17 cellular contexts compared by ENCODE assay signal in the genomic region with DNA sequence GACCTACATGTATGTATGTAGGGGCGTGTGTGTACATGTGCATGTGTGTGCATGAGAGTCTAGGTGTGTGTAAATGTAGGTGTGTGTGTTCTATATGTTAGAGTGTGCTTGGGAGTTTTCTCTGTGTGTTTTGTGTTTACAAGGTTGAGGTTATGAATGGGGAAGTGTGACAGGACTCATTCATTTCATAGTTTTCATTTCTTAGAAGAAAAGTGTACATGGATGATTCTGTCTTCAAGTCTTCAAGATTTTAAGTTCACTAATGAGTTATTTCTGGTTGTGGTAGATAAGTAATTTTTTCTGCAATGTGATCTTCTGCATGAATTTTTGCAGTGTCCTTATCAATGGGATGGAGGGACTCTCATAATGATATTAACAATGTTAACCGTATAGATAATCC.
A peak's percentile ranks its signal among the peaks of the same experiment; 100 is the strongest.
DNase-seq lines count a peak whose midpoint lies in the region; ATAC-seq lines count a peak whose summit lies in the region.
"Had no signal": no experiment of that assay in that cellular context is flagged by ENCODE, and none has a peak within 500 bp of the region (broad histone marks: within the 10 kb centered on the region; RNA-seq: fewer than 3 reads in every experiment).

No MANE protein-coding gene starts in this region.

- DNase-seq in inferior parietal cortex (ENCODE audit: extremely low spot score) (no peak), NCI-H2227 (lab: John Stamatoyannopoulos, UW; ENCODE audit: unreplicated experiment) (no peak)
- DNase-seq: activated CD4-positive, alpha-beta T cell treated with anti-CD3 and anti-CD28 coated beads for 4 hours; Caco-2; dermis blood vessel endothelial cell; KBM-7; mesenchymal stem cell; MV-4-11; NCI-H1930; RPMI8226; stimulated activated CD4-positive, alpha-beta T cell treated with anti-CD3 and anti-CD28 coated beads, Interleukin-2, amount 100 ng/mL, for 24 hours had no signal

- ATAC-seq in GM18909 (IDR thresholded peaks at IDR 0.05; ENCODE audit: poor library complexity, unreplicated experiment): peak; percentile 54
- peak; percentile 62 for ATAC-seq in GM21786 (IDR thresholded peaks at IDR 0.05; ENCODE audit: unreplicated experiment)
- peak; percentile 58 for ATAC-seq in HG03095 (IDR thresholded peaks at IDR 0.05; ENCODE audit: unreplicated experiment)
- ATAC-seq in HG02763 (IDR thresholded peaks at IDR 0.05; ENCODE audit: unreplicated experiment): no peak
- no peak for ATAC-seq in HG03097 (IDR thresholded peaks at IDR 0.05; ENCODE audit: low FRiP score, unreplicated experiment)
- ATAC-seq: natural killer cell treated with Interleukin-12 subunit alpha and Interleukin-12 subunit beta and Interleukin-15 and Interleukin-18, amount 100 ng/mL, for 72 hours had no signal

Comparison
In these comparisons a context has a peak if more than half of its experiments do, and no peak if none do; other contexts are left out.
1. ATAC-seq: peak in GM18909 (single experiment), GM21786 (single experiment) and HG03095 (single experiment); none in HG02763 (single experiment) and HG03097 (single experiment).